Comparison of ENCODE assay signal across 8 cellular contexts in the genomic region with DNA sequence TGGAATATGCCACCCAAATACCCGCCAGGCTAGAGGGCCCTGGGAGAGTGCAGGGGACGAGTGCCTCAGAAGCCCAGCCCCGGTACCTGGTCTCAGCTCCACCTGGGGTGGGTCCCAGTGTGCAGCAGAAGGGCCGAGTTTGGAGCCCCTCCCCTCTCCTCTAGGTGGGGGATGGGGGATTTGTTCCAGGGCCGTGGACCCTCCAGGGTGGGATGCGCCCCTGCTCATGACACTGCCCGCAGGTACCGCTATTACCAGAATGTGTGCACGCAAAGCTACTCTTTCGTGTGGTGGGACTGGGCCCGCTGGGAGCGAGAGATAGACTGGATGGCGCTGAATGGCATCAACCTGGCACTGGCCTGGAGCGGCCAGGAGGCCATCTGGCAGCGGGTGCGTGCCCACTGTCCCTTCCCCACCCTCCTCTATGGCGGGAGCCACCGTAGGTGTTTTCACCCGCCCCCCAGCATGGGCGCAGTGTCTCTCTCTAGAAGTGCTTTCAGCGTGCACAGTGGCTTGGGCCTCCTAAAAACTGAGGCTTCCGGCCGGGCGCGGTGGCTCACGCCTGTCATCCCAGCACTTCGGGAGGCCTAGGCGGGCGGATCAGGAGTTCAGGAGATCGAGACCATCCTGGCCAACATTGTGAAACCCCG. TPM values are rescaled to one million over a fixed set of nuclear protein-coding genes. Genes with fewer than 3 reads are reported as not detected.
A peak's percentile ranks its signal among the peaks of the same experiment; 100 is the strongest.
DNase-seq lines count a peak whose midpoint lies in the region; ATAC-seq and TF ChIP-seq lines count a peak whose summit lies in the region.

No MANE protein-coding gene starts in this region.

- no peak overlapping the region for H3K27ac ChIP-seq in CD8-positive, alpha-beta T cell (ENCODE audit: low read depth, low read length)
- H3K27ac ChIP-seq in RWPE2 (ENCODE audit: poor library complexity, severe bottlenecking): peak overlapping the region; percentile 78
- H3K27ac ChIP-seq in esophagus squamous epithelium: peak overlapping the region; percentile 88 to 98 (median 94)

- TF ChIP-seq CTCF in CD8-positive, alpha-beta T cell (IDR thresholded peaks at IDR 0.05): no peak
- no peak for TF ChIP-seq CTCF in RWPE2 (IDR thresholded peaks at IDR 0.05; ENCODE audit: poor library complexity, severe bottlenecking)
- no peak for TF ChIP-seq CTCF in esophagus squamous epithelium (IDR thresholded peaks at IDR 0.05)
- TF ChIP-seq CTCF in osteocyte (IDR thresholded peaks at IDR 0.05): no peak

- POLR2A ChIA-PET in CD8-positive, alpha-beta T cell (lab: Charles Lee): interaction anchor here (0.6 to 2.1 kb wide), 5 partner anchors 11 to 289 kb away, joined by 3 to 11 read pairs (median 4); a partner anchor contains a TSS

- ATAC-seq in CD8-positive, alpha-beta T cell: no peak
- ATAC-seq in RWPE2 (ENCODE audit: low read depth): no peak
- ATAC-seq in HG03139 (IDR thresholded peaks at IDR 0.05; ENCODE audit: unreplicated experiment): no peak

- H3K9me3 Mint-ChIP-seq in CD8-positive, alpha-beta T cell: no peaks in the 10 kb centered on the region
- no peaks in the 10 kb centered on the region for H3K9me3 Mint-ChIP-seq in osteocyte (ENCODE audit: unreplicated experiment)

- no peaks in the 10 kb centered on the region for H3K27me3 Mint-ChIP-seq in CD8-positive, alpha-beta T cell (ENCODE audit: low read depth)
- no peaks in the 10 kb centered on the region for H3K27me3 Mint-ChIP-seq in osteocyte (ENCODE audit: unreplicated experiment)

- CTCF ChIA-PET in CD8-positive, alpha-beta T cell (lab: Charles Lee): interaction anchor here (1.3 to 8.8 kb wide), 3 partner anchors 10 to 17 kb away, joined by 3 to 35 read pairs (median 6); no protein-coding TSS in a partner anchor

- H3K36me3 ChIP-seq in CD8-positive, alpha-beta T cell (ENCODE audit: insufficient read depth, low read length): peaks cover 9% of the 10 kb centered on the region
- peaks cover 6% of the 10 kb centered on the region for H3K36me3 ChIP-seq in RWPE2 (ENCODE audit: low read depth)
- peaks cover 6 to 42% (median 13%) of the 10 kb centered on the region in 3 donors for H3K36me3 ChIP-seq in esophagus squamous epithelium

- no peaks in the 10 kb centered on the region for H3K27me3 ChIP-seq in CD8-positive, alpha-beta T cell (ENCODE audit: insufficient read depth, low read length)
- no peaks in the 10 kb centered on the region for H3K27me3 ChIP-seq in RWPE2 (ENCODE audit: insufficient read depth, poor library complexity, severe bottlenecking)
- H3K27me3 ChIP-seq in esophagus squamous epithelium: no peaks in the 10 kb centered on the region

- H3K4me3 Mint-ChIP-seq in CD8-positive, alpha-beta T cell: peak overlapping the region; percentile 81
- H3K4me3 Mint-ChIP-seq in osteocyte (ENCODE audit: unreplicated experiment): peak overlapping the region; percentile 85

- H3K36me3 Mint-ChIP-seq in CD8-positive, alpha-beta T cell: peaks cover 13% of the 10 kb centered on the region
- H3K36me3 Mint-ChIP-seq in osteocyte (ENCODE audit: unreplicated experiment): peaks cover 10% of the 10 kb centered on the region

- peaks cover 41% of the 10 kb centered on the region for H3K4me1 ChIP-seq in CD8-positive, alpha-beta T cell (ENCODE audit: insufficient read depth, low read length)
- H3K4me1 ChIP-seq in RWPE2 (ENCODE audit: insufficient read depth, poor library complexity, severe bottlenecking) (peaks cover 9% of the 10 kb centered on the region), esophagus squamous epithelium (peaks cover 20 to 48% (median 21%) of the 10 kb centered on the region in 3 donors)

- H3K9me3 ChIP-seq in CD8-positive, alpha-beta T cell (ENCODE audit: low read length): no peaks in the 10 kb centered on the region
- H3K9me3 ChIP-seq in RWPE2 (ENCODE audit: severe bottlenecking): no peaks in the 10 kb centered on the region
- no peaks in the 10 kb centered on the region for H3K9me3 ChIP-seq in esophagus squamous epithelium

- peak overlapping the region; percentile 87 for H3K27ac Mint-ChIP-seq in CD8-positive, alpha-beta T cell
- H3K27ac Mint-ChIP-seq in osteocyte (ENCODE audit: unreplicated experiment): peak overlapping the region; percentile 78

- 96% methylated on average over 5 of the region's 31 CpGs for WGBS in esophagus squamous epithelium, 2 donors

- TF ChIP-seq POLR2A in esophagus squamous epithelium (IDR thresholded peaks at IDR 0.05): no peak

- H3K4me3 ChIP-seq in CD8-positive, alpha-beta T cell (ENCODE audit: low read depth, low read length): peak overlapping the region; percentile 82
- H3K4me3 ChIP-seq in RWPE2 (ENCODE audit: severe bottlenecking) (peak overlapping the region; percentile 85), esophagus squamous epithelium (peak overlapping the region; percentile 62 to 77 (median 72))

- intact Hi-C loops in CD8-positive, alpha-beta T cell (cut with DNase I, micrococcal nuclease): loop anchor here in 1 of 2 experiments (2.0 to 5.0 kb wide), 3 partner anchors 18 to 140 kb away; a partner anchor contains a TSS
- intact Hi-C loops in esophagus squamous epithelium (cut with DNase I): no loop called here

- peaks cover 40% of the 10 kb centered on the region for H3K4me1 Mint-ChIP-seq in CD8-positive, alpha-beta T cell (ENCODE audit: low read depth)
- peaks cover 34% of the 10 kb centered on the region for H3K4me1 Mint-ChIP-seq in osteocyte (ENCODE audit: unreplicated experiment)

- DNase-seq in CD8-positive, alpha-beta T cell: no peak
- DNase-seq in RWPE2 (ENCODE audit: low spot score) (no peak), esophagus squamous epithelium (lab: John Stamatoyannopoulos, UW) (no peak), osteocyte (ENCODE audit: extremely low spot score, unreplicated experiment) (no peak), NCI-H524 treated with DMSO at 0.1 percent for 48 hours (lab: John Stamatoyannopoulos, UW) (no peak), DMS79 (lab: John Stamatoyannopoulos, UW) (no peak), NCI-H2081 (lab: John Stamatoyannopoulos, UW) (no peak)

RNA-seq across cellular contexts. Expression of a gene that starts 1.2 kb away (rescaled TPM):
- total RNA-seq in CD8-positive, alpha-beta T cell: 1 to 10 TPM; 7.4 TPM
- total RNA-seq in esophagus squamous epithelium (10 to 100 TPM; 19.2 to 39.0 (median 26.5) TPM), osteocyte (86.5 and 96.6 TPM in 2 replicates)

RNA-seq across cellular contexts. Expression of a gene that starts 15.4 kb away (rescaled TPM):
- under 1 TPM; 0.44 to 0.52 TPM for total RNA-seq in CD8-positive, alpha-beta T cell
- 10 to 100 TPM in 1 of 4 donors, 1 to 10 TPM in 3; 3.0 to 11.8 (median 6.6) TPM for total RNA-seq in esophagus squamous epithelium
- total RNA-seq in osteocyte: 1.2 and 1.4 TPM in 2 replicates

RNA-seq across cellular contexts. Expression of a gene that starts 24.7 kb away (rescaled TPM):
- total RNA-seq in CD8-positive, alpha-beta T cell: 10 to 100 TPM; 26.4 to 32.9 TPM
- total RNA-seq in esophagus squamous epithelium: 10 to 100 TPM; 34.1 to 52.2 (median 46.5) TPM
- total RNA-seq in osteocyte: 51.7 and 62.7 TPM in 2 replicates

RNA-seq across cellular contexts. Expression of a gene that starts 29.6 kb away (rescaled TPM):
- total RNA-seq in CD8-positive, alpha-beta T cell: 10 to 100 TPM; 18.3 to 21.3 TPM
- 10 to 100 TPM; 34.0 to 47.9 (median 39.9) TPM for total RNA-seq in esophagus squamous epithelium
- total RNA-seq in osteocyte: 34.6 and 35.8 TPM in 2 replicates

RNA-seq across cellular contexts. Expression of a gene that starts 40.2 kb away (rescaled TPM):
- 1 to 10 TPM; 3.9 to 4.1 TPM for total RNA-seq in CD8-positive, alpha-beta T cell
- total RNA-seq in esophagus squamous epithelium: 1 to 10 TPM in 3 of 4 donors, under 1 TPM in 1; 0.61 to 4.8 (median 2.8) TPM
- total RNA-seq in osteocyte: 5.5 and 5.6 TPM in 2 replicates
